In genomic region chr17:73998246-73999220, GRCh38 we compare ENCODE assay signal across 8 cellular contexts.
DNase-seq lines count a peak whose midpoint lies in the region; ATAC-seq and TF ChIP-seq lines count a peak whose summit lies in the region.

No MANE protein-coding gene starts in this region.

- intact Hi-C loops in mammary epithelial cell (cut with micrococcal nuclease) (loop anchor here (1.0 to 10.0 kb wide), 5 partner anchors 179 to 569 kb away; no protein-coding TSS in a partner anchor), lower lobe of right lung (cut with DNase I) (no loop called here)

- no peaks in the 10 kb centered on the region for H3K79me1 ChIP-seq in neuronal stem cell (ENCODE audit: low read depth, low read length)

- H3K9me3 Mint-ChIP-seq in WTC11, result no peaks in the 10 kb centered on the region

- H3K4me1 ChIP-seq in mammary epithelial cell (ENCODE audit: insufficient read depth, low read length) (no peaks in the 10 kb centered on the region), lower lobe of right lung (no peaks in the 10 kb centered on the region), neuronal stem cell (ENCODE audit: control insufficient read depth in 2 of 2, insufficient read depth in 1 of 2, low read depth in 1 of 2, low read length in 2 of 2) (no peaks in the 10 kb centered on the region)

- H2BK15ac ChIP-seq in neuronal stem cell (ENCODE audit: low read length), result no peak overlapping the region

- CTCF ChIA-PET in AG04450 (lab: Charles Lee), result interaction anchor here (0.6 kb wide), 1 partner anchor 583 kb away, joined by 3 read pairs; no protein-coding TSS in a partner anchor
- CTCF ChIA-PET in WTC11 (lab: Charles Lee), result interaction anchor here (0.6 to 3.4 kb wide), 35 partner anchors 9 to 431 kb away, joined by 3 to 17 read pairs (median 4); no protein-coding TSS in a partner anchor
- CTCF ChIA-PET in mammary epithelial cell (lab: Charles Lee; ENCODE audit: low non-redundant PET), result interaction anchor here (1.1 kb wide), 1 partner anchor 568 kb away, joined by 3 read pairs; no protein-coding TSS in a partner anchor

- H3K9ac ChIP-seq in mammary epithelial cell (ENCODE audit: insufficient read depth, low read length) (no peak overlapping the region), neuronal stem cell (ENCODE audit: low read depth, low read length, poor library complexity) (no peak overlapping the region)

- H3K4me2 ChIP-seq in mammary epithelial cell (ENCODE audit: insufficient read depth, low read depth, low read length) (no peak overlapping the region), neuronal stem cell (ENCODE audit: insufficient read depth, low read length, poor library complexity, severe bottlenecking) (no peak overlapping the region)

- H3K18ac ChIP-seq in neuronal stem cell (ENCODE audit: low read length), result no peak overlapping the region

- no TSS peak for BruUV-seq in mammary epithelial cell (replicated peaks; lab: Mats Ljungman, UMichigan)

- H3K9me3 ChIP-seq in AG04450 (ENCODE audit: control insufficient read depth, insufficient read depth, low read length) (peaks cover 6% of the 10 kb centered on the region; the same call in 1 of the 2 replicates), mammary epithelial cell (replicated peaks; ENCODE audit: insufficient read depth, low read length) (no peaks in the 10 kb centered on the region), lower lobe of right lung (no peaks in the 10 kb centered on the region), neuronal stem cell (replicated peaks in 1 of 2; ENCODE audit: control insufficient read depth in 2 of 2, insufficient read depth in 1 of 2, low read depth in 1 of 2, low read length in 2 of 2) (no peaks in the 10 kb centered on the region)

- H2AFZ ChIP-seq in mammary epithelial cell (ENCODE audit: low read depth, low read length) (no peak overlapping the region), neuronal stem cell (ENCODE audit: low read length) (no peak overlapping the region)

- no peak overlapping the region for H3K4me3 Mint-ChIP-seq in WTC11

- H3K23ac ChIP-seq in neuronal stem cell (ENCODE audit: low read depth, low read length, poor library complexity), result no peak overlapping the region

- no peak overlapping the region for H2BK120ac ChIP-seq in neuronal stem cell (ENCODE audit: low read depth, low read length)

- H3K36me3 ChIP-seq in mammary epithelial cell (ENCODE audit: insufficient read depth, low read length) (no peaks in the 10 kb centered on the region), lower lobe of right lung (no peaks in the 10 kb centered on the region), neuronal stem cell (replicated peaks in 1 of 2; ENCODE audit: control insufficient read depth in 2 of 2, insufficient read depth in 2 of 2, low read length in 2 of 2) (no peaks in the 10 kb centered on the region)

- H3K27ac ChIP-seq in AG04450 (ENCODE audit: low read depth, low read length) (no peak overlapping the region), mammary epithelial cell (ENCODE audit: insufficient read depth, low read depth, low read length) (no peak overlapping the region), lower lobe of right lung (no peak overlapping the region), neuronal stem cell (replicated peaks; ENCODE audit: low read length) (no peak overlapping the region)

- POLR2A ChIA-PET in AG04450 (lab: Yijun Ruan, JAX), result no interaction called here
- POLR2A ChIA-PET in WTC11 (lab: Charles Lee), result no interaction called here

- H4K91ac ChIP-seq in neuronal stem cell (ENCODE audit: low read depth, low read length, poor library complexity), result no peak overlapping the region

- H3K27me3 ChIP-seq in AG04450 (ENCODE audit: control insufficient read depth, insufficient read depth, low read length) (no peaks in the 10 kb centered on the region), mammary epithelial cell (ENCODE audit: insufficient read depth, low read length) (no peaks in the 10 kb centered on the region), lower lobe of right lung (ENCODE audit: low read depth) (peaks cover 3% of the 10 kb centered on the region), neuronal stem cell (ENCODE audit: control insufficient read depth in 3 of 3, insufficient read depth in 3 of 3, low read depth in 1 of 3, low read length in 3 of 3) (peaks cover 0 to 3% (median 2%) of the 10 kb centered on the region in 3 experiments)

- no peak overlapping the region for H3K27ac Mint-ChIP-seq in WTC11

- WGBS in mammary epithelial cell (ENCODE audit: low coverage, missing lambda C conversion rate), result 28% methylated on average over 16 of the region's 20 CpGs
- no CpG with 5 or more reads among the region's 20 CpGs for WGBS in neuronal stem cell (ENCODE audit: extremely low coverage in 2 of 2, insufficient read length in 2 of 2, insufficient replicate concordance in 1 of 2), 2 donors

- H2BK5ac ChIP-seq in neuronal stem cell (ENCODE audit: low read length), result no peak overlapping the region

- DNase-seq in AG04450 (ENCODE audit: low read depth, low spot score) (no peak), NAMALWA (ENCODE audit: low spot score) (peak; percentile 62), WTC11 (ENCODE audit: low spot score) (peak; percentile 88), mammary epithelial cell (peak; percentile 22), lower lobe of right lung (peak; percentile 68), neuronal stem cell (ENCODE audit: low spot score) (no peak)
- peak; percentile 81 for DNase-seq in stimulated activated CD8-positive, alpha-beta memory T cell treated with anti-CD3 and anti-CD28 coated beads, Interleukin-4, amount 100 ng/mL, for 48 hours

- no peak overlapping the region for H2AK5ac ChIP-seq in neuronal stem cell (ENCODE audit: low read depth, low read length)

- TF ChIP-seq CTCF in AG04450 (IDR thresholded peaks at IDR 0.05; ENCODE audit: low read depth, low read length) (peak; percentile 45), WTC11 (IDR thresholded peaks at IDR 0.05) (peak; percentile 92), mammary epithelial cell (conservative IDR thresholded peaks at IDR 0.05 in 1 of 2, IDR thresholded peaks at IDR 0.05 in 1 of 2; ENCODE audit: extremely low read depth in 1 of 2, insufficient read depth in 1 of 2, low read depth in 1 of 2, low read length in 2 of 2) (peak; percentile 65 to 93), lower lobe of right lung (IDR thresholded peaks at IDR 0.05) (peak; percentile 71)

- in situ Hi-C loops in mammary epithelial cell (cut with MboI; ENCODE audit: low sequenced_read_pairs in 2 of 2), result no loop called here

- dilution Hi-C loops in mammary epithelial cell (cut with HindIII; ENCODE audit: low sequenced_read_pairs), result no loop called here

- H4K20me1 ChIP-seq in mammary epithelial cell (ENCODE audit: insufficient read depth, low read length), result no peaks in the 10 kb centered on the region

- no peak overlapping the region for H4K8ac ChIP-seq in neuronal stem cell (ENCODE audit: low read depth, low read length)

- H3K27me3 Mint-ChIP-seq in WTC11 (ENCODE audit: low read depth), result peaks cover 5% of the 10 kb centered on the region; the same call in 1 of the 2 replicates

- no peaks in the 10 kb centered on the region for H3K79me2 ChIP-seq in mammary epithelial cell (ENCODE audit: insufficient read depth, low read length)

- ATAC-seq in GM19043 (IDR thresholded peaks at IDR 0.05; ENCODE audit: low read depth, unreplicated experiment), result peak; percentile 57
- peak; percentile 99 for ATAC-seq in WTC11
- ATAC-seq in lower lobe of right lung, result peak; percentile 76 to 85

- no peaks in the 10 kb centered on the region for H3K36me3 Mint-ChIP-seq in WTC11

- no peak overlapping the region for H3K14ac ChIP-seq in neuronal stem cell (ENCODE audit: low read length)

- H3K4me1 Mint-ChIP-seq in WTC11, result peaks cover 11% of the 10 kb centered on the region

- H3K4ac ChIP-seq in neuronal stem cell (ENCODE audit: low read length), result no peak overlapping the region

- H3K4me3 ChIP-seq in AG04450 (ENCODE audit: low read depth, low read length) (no peak overlapping the region), mammary epithelial cell (replicated peaks in 1 of 3; ENCODE audit: insufficient read depth in 1 of 3, low read depth in 2 of 3, low read length in 3 of 3) (no peak overlapping the region), lower lobe of right lung (no peak overlapping the region), neuronal stem cell (ENCODE audit: low read length in 2 of 2) (no peak overlapping the region)

- no peak overlapping the region for H2BK12ac ChIP-seq in neuronal stem cell (ENCODE audit: low read length)

TF ChIP-seq in WTC11, 78 proteins besides CTCF, POLR2A, EP300 and RAD21:
- TF ChIP-seq ERG (CRISPR knock-in tag; IDR thresholded peaks at IDR 0.05) (peak; percentile 39; the same call in 1 of the 2 replicates), ZNF396 (CRISPR knock-in tag; IDR thresholded peaks at IDR 0.05; ENCODE audit: borderline replicate concordance) (no peak), E2F5 (CRISPR knock-in tag; IDR thresholded peaks at IDR 0.05) (no peak), TP53 (CRISPR knock-in tag; IDR thresholded peaks at IDR 0.05) (no peak), ZNF219 (CRISPR knock-in tag; IDR thresholded peaks at IDR 0.05; ENCODE audit: borderline replicate concordance) (no peak)

Comparison
In these comparisons a context has a peak if more than half of its experiments do, and no peak if none do; other contexts are left out.
1. DNase-seq: peak in NAMALWA (single experiment), WTC11 (single experiment), mammary epithelial cell (single experiment), lower lobe of right lung (single experiment) and stimulated activated CD8-positive, alpha-beta memory T cell treated with anti-CD3 and anti-CD28 coated beads, Interleukin-4, amount 100 ng/mL, for 48 hours (single experiment); none in AG04450 (single experiment) and neuronal stem cell (single experiment).
2. Peak in every context shown above with its lines, with median percentiles within 50 percentile points of each other: CTCF ChIP-seq and ATAC-seq.